Comparison of ENCODE assay signal across 23 cellular contexts in genomic region chr10:48682265-48682664, GRCh38. TPM values are rescaled to one million over a fixed set of nuclear protein-coding genes. Genes with fewer than 3 reads are reported as not detected.
A peak's percentile ranks its signal among the peaks of the same experiment; 100 is the strongest.
DNase-seq lines count a peak whose midpoint lies in the region; ATAC-seq lines count a peak whose summit lies in the region.
"Had no signal": no experiment of that assay in that cellular context is flagged by ENCODE, and none has a peak within 500 bp of the region (broad histone marks: within the 10 kb centered on the region; RNA-seq: fewer than 3 reads in every experiment).

No MANE protein-coding gene starts in this region.

- peaks cover 0 to 4% (median 0%) of the 10 kb centered on the region in 11 experiments; a peak in 2 of 22 replicates for H3K27me3 ChIP-seq in BLaER1 treated with 17β-estradiol and CSF1 and Interleukin-3, amounts not matched to agents 10 nM and 100 nM
- no peaks in the 10 kb centered on the region for H3K27me3 ChIP-seq in Karpas-422 (ENCODE audit: low read length)

- H3K4me3 ChIP-seq in BLaER1 treated with 17β-estradiol and CSF1 and Interleukin-3, amounts not matched to agents 10 nM and 100 nM: no peak overlapping the region
- H3K4me3 ChIP-seq in Karpas-422 (ENCODE audit: low read length): 0 out of 2 replicates have a peak overlapping the region, but pooled peaks have one; percentile 1
- H3K4me3 ChIP-seq: GM23338 had no signal

- H3K9me2 ChIP-seq in Karpas-422 (replicated peaks; ENCODE audit: insufficient read depth, low read length): no peaks in the 10 kb centered on the region

- H3K9me3 Mint-ChIP-seq in dendritic cell treated with granulocyte-macrophage colony-stimulating factor and Interleukin-4, amounts not matched to agents 40 ng/mL and 50 ng/mL, for 4 days: peaks cover 9% of the 10 kb centered on the region
- H3K9me3 Mint-ChIP-seq in stimulated activated naive B cell treated with anti-CD40 and anti-IgM and Interleukin-4, amounts not matched to agents 10 μg/mL and 1 μg/mL and 100 μg/mL, for 72 hours: peaks cover 7 to 9% of the 10 kb centered on the region in 2 donors

- H3K79me2 ChIP-seq in Karpas-422 (ENCODE audit: low read length): peaks cover 30% of the 10 kb centered on the region

- H3K4me2 ChIP-seq in BLaER1 treated with 17β-estradiol and CSF1 and Interleukin-3, amounts not matched to agents 10 nM and 100 nM: peak overlapping the region; percentile 26 to 98 (median 92); a peak in 21 of 22 replicates
- peak overlapping the region; percentile 91 for H3K4me2 ChIP-seq in Karpas-422 (ENCODE audit: low read depth, low read length, poor library complexity, severe bottlenecking)
- H3K4me2 ChIP-seq: GM23338 had no signal

- H3K27ac ChIP-seq in BLaER1 treated with 17β-estradiol and CSF1 and Interleukin-3, amounts not matched to agents 10 nM and 100 nM: peak overlapping the region in 2 of 11 experiments; percentile 4 to 34; a peak in 4 of 22 replicates
- peak overlapping the region; percentile 97 for H3K27ac ChIP-seq in Karpas-422 (ENCODE audit: low read length)

- H3K4me1 ChIP-seq in BLaER1 treated with 17β-estradiol and CSF1 and Interleukin-3, amounts not matched to agents 10 nM and 100 nM: peaks cover 41 to 63% (median 58%) of the 10 kb centered on the region in 10 experiments
- H3K4me1 ChIP-seq in Karpas-422 (ENCODE audit: low read length): peaks cover 90% of the 10 kb centered on the region
- H3K4me1 ChIP-seq: Caco-2 had no signal

- intact Hi-C loops in dendritic cell treated with granulocyte-macrophage colony-stimulating factor and Interleukin-4, amounts not matched to agents 40 ng/mL and 50 ng/mL, for 4 days (cut with micrococcal nuclease): no loop called here

- H3K4me1 Mint-ChIP-seq in dendritic cell treated with granulocyte-macrophage colony-stimulating factor and Interleukin-4, amounts not matched to agents 40 ng/mL and 50 ng/mL, for 4 days (ENCODE audit: low read depth): peaks cover 38% of the 10 kb centered on the region
- peaks cover 33 to 63% of the 10 kb centered on the region in 2 donors for H3K4me1 Mint-ChIP-seq in stimulated activated naive B cell treated with anti-CD40 and anti-IgM and Interleukin-4, amounts not matched to agents 10 μg/mL and 1 μg/mL and 100 μg/mL, for 72 hours
- H3K4me1 Mint-ChIP-seq: CD4-positive, alpha-beta memory T cell; GM23338 had no signal

- no peak for ATAC-seq in stimulated activated naive B cell treated with anti-CD40 and anti-IgM and Interleukin-4, amounts not matched to agents 10 μg/mL and 1 μg/mL and 100 μg/mL, for 72 hours (replicated peaks)
- ATAC-seq in HG02798 (IDR thresholded peaks at IDR 0.05; ENCODE audit: poor library complexity, unreplicated experiment): no peak
- ATAC-seq: GM23338, PC-3 had no signal

- H2AFZ ChIP-seq in Karpas-422 (ENCODE audit: low read length): peak overlapping the region; percentile 5; the same call in 1 of the 2 replicates
- H2AFZ ChIP-seq: GM23338 had no signal

- no peaks in the 10 kb centered on the region for H3K36me3 ChIP-seq in BLaER1 treated with 17β-estradiol and CSF1 and Interleukin-3, amounts not matched to agents 10 nM and 100 nM
- H3K36me3 ChIP-seq in Karpas-422 (ENCODE audit: insufficient read depth, low read length): 0 out of 2 replicates have a peak, but pooled peaks cover 3% of the 10 kb centered on the region

- H3K4me3 Mint-ChIP-seq in dendritic cell treated with granulocyte-macrophage colony-stimulating factor and Interleukin-4, amounts not matched to agents 40 ng/mL and 50 ng/mL, for 4 days: no peak overlapping the region
- peak overlapping the region in 1 of 2 donors; percentile 50 for H3K4me3 Mint-ChIP-seq in stimulated activated naive B cell treated with anti-CD40 and anti-IgM and Interleukin-4, amounts not matched to agents 10 μg/mL and 1 μg/mL and 100 μg/mL, for 72 hours
- H3K4me3 Mint-ChIP-seq: CD4-positive, alpha-beta memory T cell; GM23338 had no signal

- peak overlapping the region in 1 of 11 experiments; percentile 24; a peak in 1 of 22 replicates for H3K9ac ChIP-seq in BLaER1 treated with 17β-estradiol and CSF1 and Interleukin-3, amounts not matched to agents 10 nM and 100 nM
- H3K9ac ChIP-seq in Karpas-422 (ENCODE audit: low read length): peak overlapping the region; percentile 93

- peaks cover 20 to 31% (median 22%) of the 10 kb centered on the region in 11 experiments for H3K9me3 ChIP-seq in BLaER1 treated with 17β-estradiol and CSF1 and Interleukin-3, amounts not matched to agents 10 nM and 100 nM (replicated peaks in 1 of 11)
- H3K9me3 ChIP-seq in Karpas-422 (ENCODE audit: low read length): no peaks in the 10 kb centered on the region

- peak overlapping the region; percentile 28 for H3K27ac Mint-ChIP-seq in dendritic cell treated with granulocyte-macrophage colony-stimulating factor and Interleukin-4, amounts not matched to agents 40 ng/mL and 50 ng/mL, for 4 days
- peak overlapping the region; percentile 93 for H3K27ac Mint-ChIP-seq in stimulated activated naive B cell treated with anti-CD40 and anti-IgM and Interleukin-4, amounts not matched to agents 10 μg/mL and 1 μg/mL and 100 μg/mL, for 72 hours
- H3K27ac Mint-ChIP-seq: CD4-positive, alpha-beta memory T cell; GM23338 had no signal

- peaks cover 18% of the 10 kb centered on the region for H3K36me3 Mint-ChIP-seq in dendritic cell treated with granulocyte-macrophage colony-stimulating factor and Interleukin-4, amounts not matched to agents 40 ng/mL and 50 ng/mL, for 4 days (ENCODE audit: low read depth)
- H3K36me3 Mint-ChIP-seq in stimulated activated naive B cell treated with anti-CD40 and anti-IgM and Interleukin-4, amounts not matched to agents 10 μg/mL and 1 μg/mL and 100 μg/mL, for 72 hours: peaks cover 24 to 35% of the 10 kb centered on the region in 2 donors
- H3K36me3 Mint-ChIP-seq: CD4-positive, alpha-beta memory T cell had no signal

- H4K20me1 ChIP-seq in BLaER1 treated with 17β-estradiol and CSF1 and Interleukin-3, amounts not matched to agents 10 nM and 100 nM: peaks cover 0 to 7% (median 0%) of the 10 kb centered on the region in 11 experiments; a peak in 2 of 22 replicates
- no peaks in the 10 kb centered on the region for H4K20me1 ChIP-seq in Karpas-422 (ENCODE audit: insufficient read depth, low read depth, low read length)

- H3K27me3 Mint-ChIP-seq in dendritic cell treated with granulocyte-macrophage colony-stimulating factor and Interleukin-4, amounts not matched to agents 40 ng/mL and 50 ng/mL, for 4 days: no peaks in the 10 kb centered on the region
- H3K27me3 Mint-ChIP-seq in stimulated activated naive B cell treated with anti-CD40 and anti-IgM and Interleukin-4, amounts not matched to agents 10 μg/mL and 1 μg/mL and 100 μg/mL, for 72 hours: no peaks in the 10 kb centered on the region

- DNase-seq in Karpas-422: peak; percentile 64
- no peak for DNase-seq in stimulated activated naive B cell treated with anti-CD40 and anti-IgM and Interleukin-4, amounts not matched to agents 10 μg/mL and 1 μg/mL and 100 μg/mL, for 72 hours
- DNase-seq in glomerular visceral epithelial cell (ENCODE audit: extremely low spot score): no peak
- DNase-seq in NCI-H2171 (lab: John Stamatoyannopoulos, UW): no peak
- DNase-seq: Caco-2; CD4-positive, alpha-beta memory T cell; DMS 273 treated with DMSO at 0.1 percent for 48 hours; DMS79 treated with DMSO at 0.1 percent for 48 hours; HCEC 1CT; IMR-90; MV-4-11; NCI-H1105 treated with DMSO at 0.1 percent for 48 hours; NCI-H2029 treated with DMSO at 0.1 percent for 48 hours; NCI-H524 treated with DMSO at 0.1 percent for 48 hours; PC-3; SHP77 had no signal

RNA-seq across cellular contexts. Expression of gene WDFY4, which starts 2.4 kb away (rescaled TPM):
- total RNA-seq in Karpas-422 (2014; rRNA removed; shearing (Covaris generic); ENCODE audit: low replicate concordance): 144 and 181 TPM in 2 replicates
- total RNA-seq: A673, Caco-2, IMR-90, M059J, PC-3, RPMI7951 had no signal
